1 cellular context compared by ENCODE assay signal in genomic region chr17:76566613-76566943, GRCh38.
TF ChIP-seq lines count a peak whose summit lies in the region.

No MANE protein-coding gene starts in this region.

TF ChIP-seq in HCT116, 20 proteins besides CTCF, POLR2A, EP300 and RAD21:
- TF ChIP-seq FOSL1 (IDR thresholded peaks at IDR 0.05; ENCODE audit: low read depth) = no peak
- no peak for TF ChIP-seq POLR2AphosphoS5 (IDR thresholded peaks at IDR 0.05; ENCODE audit: low read depth, low read length)
- TF ChIP-seq ELF1 (IDR thresholded peaks at IDR 0.05; ENCODE audit: borderline replicate concordance, low read depth) = no peak
- no peak for TF ChIP-seq TCF7L2 (IDR thresholded peaks at IDR 0.05; ENCODE audit: borderline replicate concordance, extremely low read depth, insufficient read depth, insufficient read length)
- no peak for TF ChIP-seq SIN3A (IDR thresholded peaks at IDR 0.05; ENCODE audit: low read depth)
- TF ChIP-seq CBX3 (IDR thresholded peaks at IDR 0.05; ENCODE audit: low read depth) = no peak
- no peak for TF ChIP-seq ATF3 (IDR thresholded peaks at IDR 0.05)
- TF ChIP-seq SRF (IDR thresholded peaks at IDR 0.05; ENCODE audit: low read depth) = no peak
- TF ChIP-seq EZH2 (IDR thresholded peaks at IDR 0.05) = no peak
